25 cellular contexts compared by ENCODE assay signal in the genomic region with DNA sequence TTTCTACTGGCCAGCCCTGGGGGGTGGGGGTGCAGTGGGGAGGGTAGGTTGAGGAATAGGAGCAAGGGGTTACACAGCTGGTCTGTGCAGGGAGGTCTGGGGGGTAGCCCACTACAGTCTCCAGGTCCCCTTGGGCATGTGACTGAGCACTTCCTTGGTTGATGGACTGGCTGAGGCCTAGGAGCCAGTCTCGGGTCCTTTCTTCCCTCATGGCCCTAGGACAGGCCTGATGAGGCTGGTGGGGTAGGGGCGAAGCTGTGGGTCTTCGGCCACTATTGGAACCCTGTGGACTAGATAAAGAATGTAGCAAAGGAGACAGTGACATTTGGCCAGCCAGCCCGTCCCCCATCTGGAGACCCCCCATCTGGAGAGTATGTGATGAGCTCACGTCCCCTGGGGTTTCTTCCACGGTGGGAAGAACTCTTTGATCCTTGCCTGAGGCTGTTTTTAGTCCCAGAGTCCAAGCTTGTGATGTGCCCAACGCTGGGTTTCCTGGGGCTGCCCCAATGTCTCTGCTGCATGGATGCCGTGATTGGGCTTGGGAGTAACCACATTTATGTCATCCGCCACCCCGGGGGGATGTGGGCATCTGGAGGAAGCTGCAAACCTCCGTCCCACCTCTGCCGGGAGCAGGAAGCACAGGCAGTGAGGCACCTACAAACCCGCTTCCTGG. TPM values are rescaled to one million over a fixed set of nuclear protein-coding genes. Genes with fewer than 3 reads are reported as not detected.
A peak's percentile ranks its signal among the peaks of the same experiment; 100 is the strongest.
DNase-seq lines count a peak whose midpoint lies in the region; ATAC-seq and TF ChIP-seq lines count a peak whose summit lies in the region.
"Had no signal": no experiment of that assay in that cellular context is flagged by ENCODE, and none has a peak within 500 bp of the region (broad histone marks: within the 10 kb centered on the region; RNA-seq: fewer than 3 reads in every experiment).

No MANE protein-coding gene starts in this region.

- H3K9me3 ChIP-seq in BE2C, result no peaks in the 10 kb centered on the region
- H3K9me3 ChIP-seq: testis had no signal

- H3K36me3 ChIP-seq in BE2C, result no peaks in the 10 kb centered on the region

- H3K4me1 ChIP-seq in BE2C, result no peaks in the 10 kb centered on the region
- H3K4me1 ChIP-seq: testis had no signal

- ATAC-seq in activated naive CD8-positive, alpha-beta T cell treated with anti-CD3 and anti-CD28 coated beads, Interleukin-2, amount 10 ng/mL, durations not matched to agents 7 days and 5 days (ENCODE audit: low read depth), result peak; percentile 71
- no peak for ATAC-seq in activated naive CD8-positive, alpha-beta T cell treated with anti-CD3 and anti-CD28 coated beads, Interleukin-2, amount 50 U/mL, for 24 hours
- peak; percentile 31 for ATAC-seq in activated CD8-positive, alpha-beta T cell treated with anti-CD3 and anti-CD28 coated beads, Interleukin-2, amount 10 ng/mL, durations not matched to agents 7 days and 5 days
- no peak for ATAC-seq in GM21381 (IDR thresholded peaks at IDR 0.05; ENCODE audit: unreplicated experiment)
- ATAC-seq: CD8-positive, alpha-beta T cell; esophagus mucosa; K562; left ventricle myocardium superior; stimulated activated memory B cell treated with anti-CD40 and anti-IgM and Interleukin-4, amounts not matched to agents 10 μg/mL and 1 μg/mL and 100 μg/mL, for 72 hours had no signal

- peak overlapping the region; percentile 33 for H3K27ac Mint-ChIP-seq in activated naive CD8-positive, alpha-beta T cell treated with anti-CD3 and anti-CD28 coated beads, Interleukin-2, amount 10 ng/mL, durations not matched to agents 7 days and 5 days
- no peak overlapping the region for H3K27ac Mint-ChIP-seq in activated naive CD8-positive, alpha-beta T cell treated with anti-CD3 and anti-CD28 coated beads, Interleukin-2, amount 50 U/mL, for 24 hours
- peak overlapping the region; percentile 74 for H3K27ac Mint-ChIP-seq in activated CD8-positive, alpha-beta T cell treated with anti-CD3 and anti-CD28 coated beads, Interleukin-2, amount 10 ng/mL, durations not matched to agents 7 days and 5 days
- H3K27ac Mint-ChIP-seq: activated naive CD8-positive, alpha-beta T cell; activated T-cell treated with anti-CD3 and anti-CD28 coated beads, Interleukin-2, amount 50 U/mL, for 24 hours; CD8-positive, alpha-beta T cell; progenitor cell of endocrine pancreas; stimulated activated memory B cell treated with anti-CD40 and anti-IgM and Interleukin-4, amounts not matched to agents 10 μg/mL and 1 μg/mL and 100 μg/mL, for 72 hours had no signal

- peak overlapping the region; percentile 51 for H3K4me3 Mint-ChIP-seq in activated naive CD8-positive, alpha-beta T cell treated with anti-CD3 and anti-CD28 coated beads, Interleukin-2, amount 10 ng/mL, durations not matched to agents 7 days and 5 days
- no peak overlapping the region for H3K4me3 Mint-ChIP-seq in activated naive CD8-positive, alpha-beta T cell treated with anti-CD3 and anti-CD28 coated beads, Interleukin-2, amount 50 U/mL, for 24 hours
- no peak overlapping the region for H3K4me3 Mint-ChIP-seq in activated CD8-positive, alpha-beta T cell treated with anti-CD3 and anti-CD28 coated beads, Interleukin-2, amount 10 ng/mL, durations not matched to agents 7 days and 5 days
- H3K4me3 Mint-ChIP-seq: activated naive CD8-positive, alpha-beta T cell; activated T-cell treated with anti-CD3 and anti-CD28 coated beads, Interleukin-2, amount 50 U/mL, for 24 hours; CD8-positive, alpha-beta T cell; nephron; stimulated activated memory B cell treated with anti-CD40 and anti-IgM and Interleukin-4, amounts not matched to agents 10 μg/mL and 1 μg/mL and 100 μg/mL, for 72 hours had no signal

- H3K9me3 Mint-ChIP-seq in activated naive CD8-positive, alpha-beta T cell treated with anti-CD3 and anti-CD28 coated beads, Interleukin-2, amount 10 ng/mL, durations not matched to agents 7 days and 5 days, result peaks cover 5% of the 10 kb centered on the region
- no peaks in the 10 kb centered on the region for H3K9me3 Mint-ChIP-seq in activated naive CD8-positive, alpha-beta T cell treated with anti-CD3 and anti-CD28 coated beads, Interleukin-2, amount 50 U/mL, for 24 hours
- no peaks in the 10 kb centered on the region for H3K9me3 Mint-ChIP-seq in activated CD8-positive, alpha-beta T cell treated with anti-CD3 and anti-CD28 coated beads, Interleukin-2, amount 10 ng/mL, durations not matched to agents 7 days and 5 days (ENCODE audit: insufficient read depth)
- H3K9me3 Mint-ChIP-seq: activated T-cell treated with anti-CD3 and anti-CD28 coated beads, Interleukin-2, amount 50 U/mL, for 24 hours; CD8-positive, alpha-beta T cell; nephron; stimulated activated memory B cell treated with anti-CD40 and anti-IgM and Interleukin-4, amounts not matched to agents 10 μg/mL and 1 μg/mL and 100 μg/mL, for 72 hours had no signal

- H3K4me1 Mint-ChIP-seq in activated naive CD8-positive, alpha-beta T cell treated with anti-CD3 and anti-CD28 coated beads, Interleukin-2, amount 10 ng/mL, durations not matched to agents 7 days and 5 days, result peaks cover 20% of the 10 kb centered on the region
- H3K4me1 Mint-ChIP-seq in activated naive CD8-positive, alpha-beta T cell treated with anti-CD3 and anti-CD28 coated beads, Interleukin-2, amount 50 U/mL, for 24 hours, result peaks cover 9% of the 10 kb centered on the region
- H3K4me1 Mint-ChIP-seq in activated CD8-positive, alpha-beta T cell treated with anti-CD3 and anti-CD28 coated beads, Interleukin-2, amount 10 ng/mL, durations not matched to agents 7 days and 5 days (ENCODE audit: low read depth), result peaks cover 33% of the 10 kb centered on the region
- H3K4me1 Mint-ChIP-seq: stimulated activated memory B cell treated with anti-CD40 and anti-IgM and Interleukin-4, amounts not matched to agents 10 μg/mL and 1 μg/mL and 100 μg/mL, for 72 hours had no signal

- H3K27me3 Mint-ChIP-seq in activated naive CD8-positive, alpha-beta T cell treated with anti-CD3 and anti-CD28 coated beads, Interleukin-2, amount 10 ng/mL, durations not matched to agents 7 days and 5 days, result peaks cover under 1% of the 10 kb centered on the region
- H3K27me3 Mint-ChIP-seq in activated naive CD8-positive, alpha-beta T cell treated with anti-CD3 and anti-CD28 coated beads, Interleukin-2, amount 50 U/mL, for 24 hours, result peaks cover 2% of the 10 kb centered on the region
- peaks cover 1% of the 10 kb centered on the region for H3K27me3 Mint-ChIP-seq in activated CD8-positive, alpha-beta T cell treated with anti-CD3 and anti-CD28 coated beads, Interleukin-2, amount 10 ng/mL, durations not matched to agents 7 days and 5 days (ENCODE audit: low read depth)

- no peak overlapping the region for H3K4me3 ChIP-seq in Jurkat, Clone E6-1 (ENCODE audit: low read length)
- H3K4me3 ChIP-seq in BE2C (ENCODE audit: low read depth, low read length), result no peak overlapping the region
- H3K4me3 ChIP-seq: K562, testis had no signal

- POLR2A ChIA-PET in activated naive CD8-positive, alpha-beta T cell treated with anti-CD3 and anti-CD28 coated beads, Interleukin-2, amount 10 ng/mL, durations not matched to agents 7 days and 5 days (lab: Charles Lee), result no interaction called here
- POLR2A ChIA-PET in activated CD8-positive, alpha-beta T cell treated with anti-CD3 and anti-CD28 coated beads, Interleukin-2, amount 10 ng/mL, durations not matched to agents 7 days and 5 days (lab: Charles Lee), result interaction anchor here (0.6 kb wide), 1 partner anchor 19 kb away, joined by 3 read pairs; no protein-coding TSS in a partner anchor

- no peaks in the 10 kb centered on the region for H3K27me3 ChIP-seq in BE2C
- H3K27me3 ChIP-seq: testis had no signal

- no peak for TF ChIP-seq CTCF in BE2C (IDR thresholded peaks at IDR 0.05; ENCODE audit: low read depth, low read length)

- CTCF ChIA-PET in activated CD8-positive, alpha-beta T cell treated with anti-CD3 and anti-CD28 coated beads, Interleukin-2, amount 10 ng/mL, durations not matched to agents 7 days and 5 days (lab: Charles Lee), result interaction anchor here (0.9 to 2.0 kb wide), 6 partner anchors 13 to 243 kb away, joined by 3 to 11 read pairs (median 4); no protein-coding TSS in a partner anchor

- DNase-seq in activated naive CD8-positive, alpha-beta T cell treated with anti-CD3 and anti-CD28 coated beads, Interleukin-2, amount 10 ng/mL, durations not matched to agents 7 days and 5 days, result peak; percentile 55
- DNase-seq in activated naive CD8-positive, alpha-beta T cell treated with anti-CD3 and anti-CD28 coated beads, Interleukin-2, amount 50 U/mL, for 24 hours, result no peak
- peak; percentile 80 for DNase-seq in Jurkat, Clone E6-1 (ENCODE audit: low read depth, low spot score)
- peak; percentile 56 for DNase-seq in activated CD8-positive, alpha-beta T cell treated with anti-CD3 and anti-CD28 coated beads, Interleukin-2, amount 10 ng/mL, durations not matched to agents 7 days and 5 days
- DNase-seq in retina (peak; percentile 27), 8988T (no peak), BE2C (no peak)
- DNase-seq: activated CD4-positive, alpha-beta T cell treated with anti-CD3 and anti-CD28 coated beads, Interleukin-2, amount 50 U/mL, for 4 hours; activated T-cell treated with anti-CD3 and anti-CD28 coated beads, Interleukin-2, amount 50 U/mL, for 24 hours; CD8-positive, alpha-beta T cell; effector CD4-positive, alpha-beta T cell; HCEC 1CT; left ventricle myocardium superior; NCI-H2171 treated with DMSO at 0.1 percent for 48 hours; NCI-H524 treated with DMSO at 0.1 percent for 48 hours; stimulated activated CD4-positive, alpha-beta T cell treated with anti-CD3 and anti-CD28 coated beads, Interleukin-1b, Interleukin-23, amount 100 ng/mL, for 48 hours; SW 1271; testis had no signal

- peaks cover 1% of the 10 kb centered on the region for H3K36me3 Mint-ChIP-seq in activated naive CD8-positive, alpha-beta T cell treated with anti-CD3 and anti-CD28 coated beads, Interleukin-2, amount 10 ng/mL, durations not matched to agents 7 days and 5 days
- no peaks in the 10 kb centered on the region for H3K36me3 Mint-ChIP-seq in activated naive CD8-positive, alpha-beta T cell treated with anti-CD3 and anti-CD28 coated beads, Interleukin-2, amount 50 U/mL, for 24 hours (ENCODE audit: low read depth)
- peaks cover 3% of the 10 kb centered on the region for H3K36me3 Mint-ChIP-seq in activated CD8-positive, alpha-beta T cell treated with anti-CD3 and anti-CD28 coated beads, Interleukin-2, amount 10 ng/mL, durations not matched to agents 7 days and 5 days (ENCODE audit: low read depth)
- H3K36me3 Mint-ChIP-seq: activated naive CD8-positive, alpha-beta T cell; CD8-positive, alpha-beta T cell; stimulated activated memory B cell treated with anti-CD40 and anti-IgM and Interleukin-4, amounts not matched to agents 10 μg/mL and 1 μg/mL and 100 μg/mL, for 72 hours had no signal

RNA-seq across cellular contexts. Expression of a gene that starts 20.7 kb away (rescaled TPM):
- 10 to 100 TPM in 1 of 2 experiments, 1 to 10 TPM in 1; 8.0 to 11.7 TPM for total RNA-seq in activated naive CD8-positive, alpha-beta T cell treated with anti-CD3 and anti-CD28 coated beads, Interleukin-2, amount 10 ng/mL, durations not matched to agents 7 days and 5 days
- polyA plus RNA-seq in Jurkat, Clone E6-1 (2012; ENCODE audit: insufficient read depth, insufficient read length), result 50.2 TPM
- 1 to 10 TPM; 5.4 to 6.1 TPM for total RNA-seq in activated CD8-positive, alpha-beta T cell treated with anti-CD3 and anti-CD28 coated beads, Interleukin-2, amount 10 ng/mL, durations not matched to agents 7 days and 5 days
- 23.3 TPM for polyA plus RNA-seq in BE2C (2012; ENCODE audit: insufficient read depth, insufficient read length, low read depth)

Comparison
In these comparisons a context has a peak if more than half of its experiments do, and no peak if none do; other contexts are left out.
1. ATAC-seq: peak in activated naive CD8-positive, alpha-beta T cell treated with anti-CD3 and anti-CD28 coated beads, Interleukin-2, amount 10 ng/mL, durations not matched to agents 7 days and 5 days (single experiment) and activated CD8-positive, alpha-beta T cell treated with anti-CD3 and anti-CD28 coated beads, Interleukin-2, amount 10 ng/mL, durations not matched to agents 7 days and 5 days (single experiment); none in activated naive CD8-positive, alpha-beta T cell treated with anti-CD3 and anti-CD28 coated beads, Interleukin-2, amount 50 U/mL, for 24 hours (single experiment) and GM21381 (single experiment).
2. DNase-seq: peak in activated naive CD8-positive, alpha-beta T cell treated with anti-CD3 and anti-CD28 coated beads, Interleukin-2, amount 10 ng/mL, durations not matched to agents 7 days and 5 days (single experiment), Jurkat, Clone E6-1 (single experiment), activated CD8-positive, alpha-beta T cell treated with anti-CD3 and anti-CD28 coated beads, Interleukin-2, amount 10 ng/mL, durations not matched to agents 7 days and 5 days (single experiment) and retina (single experiment); none in activated naive CD8-positive, alpha-beta T cell treated with anti-CD3 and anti-CD28 coated beads, Interleukin-2, amount 50 U/mL, for 24 hours (single experiment), 8988T (single experiment) and BE2C (single experiment).